In genomic region chr3:169496402-169496801, GRCh38 we compare ENCODE assay signal across 36 cellular contexts.
"Had no signal": no experiment of that assay in that cellular context is flagged by ENCODE, and none has a peak within 500 bp of the region (broad histone marks: within the 10 kb centered on the region; RNA-seq: fewer than 3 reads in every experiment).

No MANE protein-coding gene starts in this region.

- H3K36me3 Mint-ChIP-seq: activated CD8-positive, alpha-beta memory T cell treated with anti-CD3 and anti-CD28 coated beads, Interleukin-2, amount 10 ng/mL, durations not matched to agents 7 days and 5 days; activated naive CD4-positive, alpha-beta T cell treated with anti-CD3 and anti-CD28 coated beads, Interleukin-2, amount 50 U/mL, for 72 hours; activated naive CD8-positive, alpha-beta T cell treated with anti-CD3 and anti-CD28 coated beads for 36 hours had no signal

- H3K9me3 ChIP-seq: adrenal gland, body of pancreas, breast epithelium had no signal

- H3K4me3 ChIP-seq: adrenal gland, body of pancreas, breast epithelium had no signal

- H3K9me3 Mint-ChIP-seq: activated CD4-positive, alpha-beta memory T cell treated with anti-CD3 and anti-CD28 coated beads, Interleukin-2, amount 10 ng/mL, durations not matched to agents 7 days and 5 days; activated CD4-positive, alpha-beta T cell treated with anti-CD3 and anti-CD28 coated beads, Interleukin-2, amount 10 ng/mL, durations not matched to agents 7 days and 5 days; activated naive CD4-positive, alpha-beta T cell treated with anti-CD3 and anti-CD28 coated beads, Interleukin-2, amount 50 U/mL, for 72 hours; activated naive CD8-positive, alpha-beta T cell treated with anti-CD3 and anti-CD28 coated beads for 36 hours; activated T-cell treated with anti-CD3 and anti-CD28 coated beads, Interleukin-2, amount 50 U/mL, for 24 hours; activated T-helper 2 cell treated with anti-CD3 and anti-CD28 coated beads, Interferon-gamma antibody, Interleukin-2, Interleukin-4, amounts not matched to agents 10 μg/mL and 5 μg/mL and 100 μg/mL, durations not matched to agents 14 hours and 24 hours and 36 hours; T-helper 1 cell treated with Interleukin-12 subunit alpha and Interleukin-12 subunit beta and Interleukin-4 antibody, amounts not matched to agents 30 μg/mL and 1 μg/mL, for 36 hours; T-helper 2 cell treated with Interferon-gamma antibody and Interleukin-4, amounts not matched to agents 5 μg/mL and 100 μg/mL, for 36 hours had no signal

- H3K4me1 ChIP-seq: adrenal gland, breast epithelium had no signal

- H3K27me3 Mint-ChIP-seq: activated CD4-positive, alpha-beta memory T cell treated with anti-CD3 and anti-CD28 coated beads, Interleukin-2, amount 10 ng/mL, durations not matched to agents 7 days and 5 days; activated CD4-positive, alpha-beta T cell treated with anti-CD3 and anti-CD28 coated beads for 36 hours; activated CD8-positive, alpha-beta memory T cell treated with anti-CD3 and anti-CD28 coated beads, Interleukin-2, amount 10 ng/mL, durations not matched to agents 7 days and 5 days; activated naive CD8-positive, alpha-beta T cell treated with anti-CD3 and anti-CD28 coated beads for 36 hours; activated T-cell treated with anti-CD3 and anti-CD28 coated beads, Interleukin-2, amount 50 U/mL, for 24 hours had no signal

- FAIRE-seq: astrocyte, TTC549 had no signal

- H3K4me3 Mint-ChIP-seq: activated CD4-positive, alpha-beta memory T cell treated with anti-CD3 and anti-CD28 coated beads, Interleukin-2, amount 10 ng/mL, durations not matched to agents 7 days and 5 days; activated CD4-positive, alpha-beta T cell treated with anti-CD3 and anti-CD28 coated beads for 36 hours; activated CD4-positive, alpha-beta T cell treated with anti-CD3 and anti-CD28 coated beads, Interleukin-2, amount 10 ng/mL, durations not matched to agents 7 days and 5 days; activated CD8-positive, alpha-beta memory T cell treated with anti-CD3 and anti-CD28 coated beads, Interleukin-2, amount 10 ng/mL, durations not matched to agents 7 days and 5 days; activated CD8-positive, alpha-beta T cell treated with anti-CD3 and anti-CD28 coated beads, Interleukin-2, amount 10 ng/mL, durations not matched to agents 7 days and 5 days; activated naive CD8-positive, alpha-beta T cell treated with anti-CD3 and anti-CD28 coated beads for 36 hours; activated T-cell treated with anti-CD3 and anti-CD28 coated beads, Interleukin-2, amount 50 U/mL, for 24 hours; T-helper 1 cell treated with Interleukin-12 subunit alpha and Interleukin-12 subunit beta and Interleukin-4 antibody, amounts not matched to agents 30 μg/mL and 1 μg/mL, for 36 hours; T-helper 2 cell treated with Interferon-gamma antibody and Interleukin-4, amounts not matched to agents 5 μg/mL and 100 μg/mL, for 36 hours had no signal

- H3K36me3 ChIP-seq: adrenal gland, brain microvascular endothelial cell, breast epithelium had no signal

- ATAC-seq: activated CD4-positive, alpha-beta T cell treated with anti-CD3 and anti-CD28 coated beads for 36 hours; activated CD4-positive, CD25-positive, alpha-beta regulatory T cell treated with anti-CD3 and anti-CD28 coated beads, Interleukin-2, amount 50 U/mL, for 24 hours; activated CD8-positive, alpha-beta memory T cell treated with anti-CD3 and anti-CD28 coated beads, Interleukin-2, amount 10 ng/mL, durations not matched to agents 7 days and 5 days; activated CD8-positive, alpha-beta T cell treated with anti-CD3 and anti-CD28 coated beads, Interleukin-2, amount 10 ng/mL, durations not matched to agents 7 days and 5 days; activated naive CD4-positive, alpha-beta T cell treated with anti-CD3 and anti-CD28 coated beads, Interleukin-2, amount 50 U/mL, for 72 hours; body of pancreas had no signal

- H3K4me1 Mint-ChIP-seq: activated CD4-positive, alpha-beta memory T cell treated with anti-CD3 and anti-CD28 coated beads, Interleukin-2, amount 10 ng/mL, durations not matched to agents 7 days and 5 days; activated CD4-positive, alpha-beta T cell treated with anti-CD3 and anti-CD28 coated beads for 36 hours; activated CD4-positive, alpha-beta T cell treated with anti-CD3 and anti-CD28 coated beads, Interleukin-2, amount 10 ng/mL, durations not matched to agents 7 days and 5 days; activated CD8-positive, alpha-beta memory T cell treated with anti-CD3 and anti-CD28 coated beads, Interleukin-2, amount 10 ng/mL, durations not matched to agents 7 days and 5 days; activated naive CD8-positive, alpha-beta T cell treated with anti-CD3 and anti-CD28 coated beads for 36 hours had no signal

- H3K27me3 ChIP-seq: adrenal gland, body of pancreas, brain microvascular endothelial cell, breast epithelium had no signal

- DNase-seq: activated CD4-positive, alpha-beta memory T cell treated with anti-CD3 and anti-CD28 coated beads, Interleukin-2, amount 10 ng/mL, durations not matched to agents 7 days and 5 days; activated CD4-positive, alpha-beta T cell treated with anti-CD3 and anti-CD28 coated beads for 1 hour; activated CD4-positive, alpha-beta T cell treated with anti-CD3 and anti-CD28 coated beads for 36 hours; activated CD4-positive, alpha-beta T cell treated with anti-CD3 and anti-CD28 coated beads for 48 hours; activated CD4-positive, alpha-beta T cell treated with anti-CD3 and anti-CD28 coated beads, Interleukin-2, amount 10 ng/mL, durations not matched to agents 7 days and 5 days; activated CD4-positive, alpha-beta T cell treated with anti-CD3 and anti-CD28 coated beads, Interleukin-2, amount 50 U/mL, for 48 hours; activated CD4-positive, CD25-positive, alpha-beta regulatory T cell; activated CD8-positive, alpha-beta memory T cell treated with anti-CD3 and anti-CD28 coated beads for 24 hours; activated CD8-positive, alpha-beta memory T cell treated with anti-CD3 and anti-CD28 coated beads, Interleukin-2, amount 10 ng/mL, durations not matched to agents 7 days and 5 days; activated CD8-positive, alpha-beta memory T cell treated with anti-CD3 and anti-CD28 coated beads, Interleukin-2, amount 50 U/mL, for 48 hours; activated CD8-positive, alpha-beta T cell treated with anti-CD3 and anti-CD28 coated beads, Interleukin-2, amount 10 ng/mL, durations not matched to agents 7 days and 5 days; activated effector memory CD4-positive, alpha-beta T cell treated with Interleukin-2 at 50 U/mL for 16 hours; activated gamma-delta T cell; activated naive CD4-positive, alpha-beta T cell treated with anti-CD3 and anti-CD28 coated beads, Interleukin-2, amount 50 U/mL, for 16 hours; activated naive CD4-positive, alpha-beta T cell treated with Interleukin-2 at 50 U/mL for 16 hours; activated naive CD8-positive, alpha-beta T cell treated with anti-CD3 and anti-CD28 coated beads for 36 hours; activated T-cell treated with anti-CD3 and anti-CD28 coated beads, Interleukin-2, amount 50 U/mL, for 24 hours; activated T-cell treated with anti-CD3 and anti-CD28 coated beads, Interleukin-2, amount 50 U/mL, for 48 hours; adrenal gland; amniotic stem cell; aorta; body of pancreas; brain microvascular endothelial cell; central memory CD4-positive, alpha-beta T cell; T-helper 1 cell; T-helper 2 cell; T-helper 9 cell had no signal

- H3K27ac Mint-ChIP-seq: activated CD4-positive, alpha-beta memory T cell treated with anti-CD3 and anti-CD28 coated beads, Interleukin-2, amount 10 ng/mL, durations not matched to agents 7 days and 5 days; activated CD4-positive, alpha-beta T cell treated with anti-CD3 and anti-CD28 coated beads for 36 hours; activated CD4-positive, alpha-beta T cell treated with anti-CD3 and anti-CD28 coated beads, Interleukin-2, amount 10 ng/mL, durations not matched to agents 7 days and 5 days; activated CD8-positive, alpha-beta memory T cell treated with anti-CD3 and anti-CD28 coated beads, Interleukin-2, amount 10 ng/mL, durations not matched to agents 7 days and 5 days; activated CD8-positive, alpha-beta T cell treated with anti-CD3 and anti-CD28 coated beads, Interleukin-2, amount 10 ng/mL, durations not matched to agents 7 days and 5 days; activated naive CD4-positive, alpha-beta T cell treated with anti-CD3 and anti-CD28 coated beads, Interleukin-2, amount 50 U/mL, for 72 hours; activated naive CD8-positive, alpha-beta T cell treated with anti-CD3 and anti-CD28 coated beads for 36 hours; activated T-cell treated with anti-CD3 and anti-CD28 coated beads, Interleukin-2, amount 50 U/mL, for 24 hours; activated T-helper 2 cell treated with anti-CD3 and anti-CD28 coated beads, Interferon-gamma antibody, Interleukin-2, Interleukin-4, amounts not matched to agents 10 μg/mL and 5 μg/mL and 100 μg/mL, durations not matched to agents 14 hours and 24 hours and 36 hours; T-helper 1 cell treated with Interleukin-12 subunit alpha and Interleukin-12 subunit beta and Interleukin-4 antibody, amounts not matched to agents 30 μg/mL and 1 μg/mL, for 36 hours; T-helper 2 cell treated with Interferon-gamma antibody and Interleukin-4, amounts not matched to agents 5 μg/mL and 100 μg/mL, for 36 hours had no signal

- H3K27ac ChIP-seq: adrenal gland, brain microvascular endothelial cell, breast epithelium, VCaP had no signal
